ENCODE assay signal across 8 cellular contexts in the genomic region with DNA sequence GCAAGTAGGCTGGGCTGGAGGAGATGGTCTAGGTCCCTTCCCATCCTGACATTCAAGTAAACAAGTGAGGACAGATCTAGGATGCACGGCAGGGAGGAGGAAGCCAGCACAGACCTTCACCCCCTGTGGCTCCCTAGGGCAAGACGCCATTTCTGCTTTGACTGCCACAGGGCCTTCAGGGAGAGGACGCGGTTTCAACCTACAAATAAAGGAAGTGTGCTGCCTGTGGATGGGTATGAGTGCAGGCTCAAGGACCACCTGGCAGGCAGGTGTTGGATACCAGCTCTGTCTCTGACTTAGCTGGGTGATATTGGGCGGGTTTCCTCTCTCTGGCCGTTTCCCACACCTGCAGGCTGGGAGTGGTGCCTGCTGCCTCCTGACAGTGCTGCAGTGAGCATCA. TPM values are rescaled to one million over a fixed set of nuclear protein-coding genes. Genes with fewer than 3 reads are reported as not detected.
DNase-seq lines count a peak whose midpoint lies in the region; ATAC-seq, FAIRE-seq and TF ChIP-seq lines count a peak whose summit lies in the region.

No MANE protein-coding gene starts in this region.

- POLR2A ChIA-PET in HepG2 (lab: Yijun Ruan, JAX), result no interaction called here

- ATAC-seq in Right ventricle myocardium superior (ENCODE audit: poor library complexity), result no peak
- ATAC-seq in left ventricle myocardium superior, result no peak
- no peak for ATAC-seq in HepG2
- ATAC-seq in HG03039 (IDR thresholded peaks at IDR 0.05; ENCODE audit: unreplicated experiment), result no peak
- no peak for ATAC-seq in sciatic nerve

- intact Hi-C loops in Right ventricle myocardium superior (cut with DNase I) (no loop called here), left ventricle myocardium superior (cut with micrococcal nuclease) (no loop called here), HepG2 (cut with micrococcal nuclease; ENCODE audit: unreplicated experiment) (no loop called here), sciatic nerve (cut with DNase I) (no loop called here)

- no TSS peak for BruUV-seq in HepG2 (replicated peaks; lab: Mats Ljungman, UMichigan)

- H3K27me3 ChIP-seq in HepG2 (ENCODE audit: control insufficient read depth in 1 of 2, insufficient read depth in 2 of 2, low read length in 2 of 2) (no peaks in the 10 kb centered on the region), MG63 (no peaks in the 10 kb centered on the region)

- H3K4me3 ChIP-seq in HepG2 (replicated peaks in 1 of 3; ENCODE audit: insufficient read depth in 1 of 3, low read depth in 2 of 3, low read length in 3 of 3), result no peak overlapping the region
- no peak overlapping the region for H3K4me3 ChIP-seq in urinary bladder (ENCODE audit: low read depth, low read length)
- no peak overlapping the region for H3K4me3 ChIP-seq in MG63

- 83% methylated on average over 6 of the region's 6 CpGs for WGBS in HepG2 (ENCODE audit: low lambda C conversion rate)
- 84% methylated on average over 6 of the region's 6 CpGs for WGBS in urinary bladder

- H3K36me3 Mint-ChIP-seq in activated naive CD8-positive, alpha-beta T cell treated with anti-CD3 and anti-CD28 coated beads for 36 hours, result peaks cover 53% of the 10 kb centered on the region

- H3K4me2 ChIP-seq in HepG2 (ENCODE audit: low read depth, low read length), result no peak overlapping the region

- DNase-seq in Right ventricle myocardium superior (peak; percentile 21), left ventricle myocardium superior (no peak), HepG2 (ENCODE audit: low spot score) (no peak), MG63 (no peak), sciatic nerve (ENCODE audit: low spot score) (no peak)
- no peak for DNase-seq in activated naive CD8-positive, alpha-beta T cell treated with anti-CD3 and anti-CD28 coated beads for 36 hours

- TF ChIP-seq EP300 in HepG2 (IDR thresholded peaks at IDR 0.05; ENCODE audit: low read depth in 2 of 2, low read length in 2 of 2) (no peak), HepG2 (CRISPR knock-in tag; IDR thresholded peaks at IDR 0.05; ENCODE audit: borderline replicate concordance) (no peak)

- TF ChIP-seq RAD21 in HepG2 (CRISPR knock-in tag; IDR thresholded peaks at IDR 0.05), result no peak

- peaks cover 99% of the 10 kb centered on the region for H3K79me2 ChIP-seq in HepG2 (ENCODE audit: insufficient read depth, low read length)

- FAIRE-seq in HepG2 (lab: Jason Lieb, UNC), result no peak

- in situ Hi-C loops in HepG2 (cut with HindIII; ENCODE audit: extremely low pct_ligation_motif_present, low pct_unique_long_range_greater_than_20kb), result no loop called here

- H3K27ac ChIP-seq in HepG2 (ENCODE audit: extremely low read length, insufficient read depth, low read length) (peak overlapping the region; percentile 35), urinary bladder (ENCODE audit: low read depth) (peak overlapping the region; percentile 75)

- CTCF ChIA-PET in HepG2 (lab: Yijun Ruan, JAX; ENCODE audit: low intra/inter-chr PET ratio, low total read pairs), result no interaction called here

- H3K36me3 ChIP-seq in HepG2 (replicated peaks in 1 of 2; ENCODE audit: control insufficient read depth in 1 of 2, insufficient read depth in 2 of 2, low read length in 2 of 2), result peaks cover 60 to 93% of the 10 kb centered on the region in 2 experiments
- H3K36me3 ChIP-seq in urinary bladder (ENCODE audit: insufficient read depth), result peaks cover 3% of the 10 kb centered on the region
- peaks cover 54% of the 10 kb centered on the region for H3K36me3 ChIP-seq in MG63

- peaks cover 98% of the 10 kb centered on the region for H4K20me1 ChIP-seq in HepG2 (ENCODE audit: insufficient read depth, low read length)

- TF ChIP-seq CTCF in HepG2 (CRISPR knock-in tag; IDR thresholded peaks at IDR 0.05), result no peak

- no peak overlapping the region for H3K9ac ChIP-seq in HepG2 (ENCODE audit: insufficient read depth, low read depth, low read length)

- H3K4me1 Mint-ChIP-seq in activated naive CD8-positive, alpha-beta T cell treated with anti-CD3 and anti-CD28 coated beads for 36 hours, result peaks cover 89% of the 10 kb centered on the region

- no peak; a peak in 1 of 4 replicates for TF ChIP-seq POLR2A in HepG2 (IDR thresholded peaks at IDR 0.05; ENCODE audit: insufficient read depth in 1 of 2, low read depth in 2 of 2, low read length in 2 of 2)

- H3K9me3 Mint-ChIP-seq in activated naive CD8-positive, alpha-beta T cell treated with anti-CD3 and anti-CD28 coated beads for 36 hours, result no peaks in the 10 kb centered on the region

- H3K4me1 ChIP-seq in HepG2 (ENCODE audit: insufficient read depth, low read length) (peaks cover 100% of the 10 kb centered on the region), urinary bladder (ENCODE audit: insufficient read depth) (peaks cover 3% of the 10 kb centered on the region)

- H2AFZ ChIP-seq in HepG2 (ENCODE audit: low read length), result no peak overlapping the region

- no peak overlapping the region for H3K4me3 Mint-ChIP-seq in activated naive CD8-positive, alpha-beta T cell treated with anti-CD3 and anti-CD28 coated beads for 36 hours

- peak overlapping the region; percentile 58 for H3K27ac Mint-ChIP-seq in activated naive CD8-positive, alpha-beta T cell treated with anti-CD3 and anti-CD28 coated beads for 36 hours

- H3K27me3 Mint-ChIP-seq in activated naive CD8-positive, alpha-beta T cell treated with anti-CD3 and anti-CD28 coated beads for 36 hours, result no peaks in the 10 kb centered on the region

- H3K9me3 ChIP-seq in HepG2 (ENCODE audit: low read length) (no peaks in the 10 kb centered on the region), MG63 (no peaks in the 10 kb centered on the region)

TF ChIP-seq in HepG2, 621 proteins besides CTCF, POLR2A, EP300 and RAD21 (continues in another document):
- TF ChIP-seq ZNF292 (CRISPR knock-in tag; IDR thresholded peaks at IDR 0.05; ENCODE audit: borderline replicate concordance, low read depth) (no peak), POLR2AphosphoS5 (IDR thresholded peaks at IDR 0.05; ENCODE audit: low read depth, low read length) (peak; percentile 45), POLR2AphosphoS2 (IDR thresholded peaks at IDR 0.05; ENCODE audit: low read depth, low read length) (0 out of 2 replicates have a peak, but pooled peaks have one; percentile 50)
- TF ChIP-seq, protein P1, sequence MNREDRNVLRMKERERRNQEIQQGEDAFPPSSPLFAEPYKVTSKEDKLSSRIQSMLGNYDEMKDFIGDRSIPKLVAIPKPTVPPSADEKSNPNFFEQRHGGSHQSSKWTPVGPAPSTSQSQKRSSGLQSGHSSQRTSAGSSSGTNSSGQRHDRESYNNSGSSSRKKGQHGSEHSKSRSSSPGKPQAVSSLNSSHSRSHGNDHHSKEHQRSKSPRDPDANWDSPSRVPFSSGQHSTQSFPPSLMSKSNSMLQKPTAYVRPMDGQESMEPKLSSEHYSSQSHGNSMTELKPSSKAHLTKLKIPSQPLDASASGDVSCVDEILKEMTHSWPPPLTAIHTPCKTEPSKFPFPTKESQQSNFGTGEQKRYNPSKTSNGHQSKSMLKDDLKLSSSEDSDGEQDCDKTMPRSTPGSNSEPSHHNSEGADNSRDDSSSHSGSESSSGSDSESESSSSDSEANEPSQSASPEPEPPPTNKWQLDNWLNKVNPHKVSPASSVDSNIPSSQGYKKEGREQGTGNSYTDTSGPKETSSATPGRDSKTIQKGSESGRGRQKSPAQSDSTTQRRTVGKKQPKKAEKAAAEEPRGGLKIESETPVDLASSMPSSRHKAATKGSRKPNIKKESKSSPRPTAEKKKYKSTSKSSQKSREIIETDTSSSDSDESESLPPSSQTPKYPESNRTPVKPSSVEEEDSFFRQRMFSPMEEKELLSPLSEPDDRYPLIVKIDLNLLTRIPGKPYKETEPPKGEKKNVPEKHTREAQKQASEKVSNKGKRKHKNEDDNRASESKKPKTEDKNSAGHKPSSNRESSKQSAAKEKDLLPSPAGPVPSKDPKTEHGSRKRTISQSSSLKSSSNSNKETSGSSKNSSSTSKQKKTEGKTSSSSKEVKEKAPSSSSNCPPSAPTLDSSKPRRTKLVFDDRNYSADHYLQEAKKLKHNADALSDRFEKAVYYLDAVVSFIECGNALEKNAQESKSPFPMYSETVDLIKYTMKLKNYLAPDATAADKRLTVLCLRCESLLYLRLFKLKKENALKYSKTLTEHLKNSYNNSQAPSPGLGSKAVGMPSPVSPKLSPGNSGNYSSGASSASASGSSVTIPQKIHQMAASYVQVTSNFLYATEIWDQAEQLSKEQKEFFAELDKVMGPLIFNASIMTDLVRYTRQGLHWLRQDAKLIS (CRISPR knock-in tag; IDR thresholded peaks at IDR 0.05), result 0 out of 2 replicates have a peak, but pooled peaks have one; percentile 10

RNA-seq across cellular contexts. Expression of a gene that starts 16.2 kb away (rescaled TPM):
- 41.2 TPM for total RNA-seq in Right ventricle myocardium superior
- 38.5 TPM for total RNA-seq in left ventricle myocardium superior
- total RNA-seq in activated naive CD8-positive, alpha-beta T cell treated with anti-CD3 and anti-CD28 coated beads for 36 hours, result 100 to 1,000 TPM; 105 to 114 TPM
- 54.3 and 125 TPM in 2 replicates for total RNA-seq in HepG2 (2016; rRNA removed; fragmentation: Illumina TruSeq; extraction: Trizol)
- total RNA-seq in HepG2 (2016; cell fraction: cytosol; rRNA removed; fragmentation: Illumina TruSeq; extraction: Trizol; ENCODE audit: low read depth), result 17.1 and 18.0 TPM in 2 replicates
- total RNA-seq in HepG2 (2016; cell fraction: insoluble cytoplasmic fraction; rRNA removed; fragmentation: Illumina TruSeq; extraction: Trizol), result 44.3 and 121 TPM in 2 replicates
- total RNA-seq in HepG2 (2016; cell fraction: membrane; rRNA removed; fragmentation: Illumina TruSeq; extraction: Trizol), result 38.1 and 44.0 TPM in 2 replicates
- 146 and 160 TPM in 2 replicates for total RNA-seq in HepG2 (2016; cell fraction: nucleus; rRNA removed; fragmentation: Illumina TruSeq; extraction: Trizol)
- polyA plus RNA-seq in HepG2 (2011; rRNA removed), result 315 and 423 TPM in 2 replicates
- polyA plus RNA-seq in HepG2 (2011; cell fraction: cytosol; rRNA removed), result 201 and 410 TPM in 2 replicates
- 305 and 663 TPM in 2 replicates for polyA plus RNA-seq in HepG2 (2011; cell fraction: nucleus; rRNA removed)
- polyA plus RNA-seq in HepG2 (2012), result 253 and 372 TPM in 2 replicates
- 10.8 and 11.3 TPM in 2 replicates for polyA plus RNA-seq in HepG2 (2016; cell fraction: cytosol; fragmentation: Illumina TruSeq; extraction: Trizol; ENCODE audit: low read depth)
- 47.5 and 58.0 TPM in 2 replicates for polyA plus RNA-seq in HepG2 (2016; cell fraction: insoluble cytoplasmic fraction; fragmentation: Illumina TruSeq; extraction: Trizol; ENCODE audit: low read depth)
- polyA plus RNA-seq in HepG2 (2016; cell fraction: membrane; fragmentation: Illumina TruSeq; extraction: Trizol; ENCODE audit: low read depth), result 20.7 and 24.0 TPM in 2 replicates
- polyA plus RNA-seq in HepG2 (2016; cell fraction: nucleus; fragmentation: Illumina TruSeq; extraction: Trizol; ENCODE audit: insufficient read depth, low read depth), result 232 and 245 TPM in 2 replicates
- polyA minus RNA-seq in HepG2 (2011; rRNA and poly(A)+ RNA removed; ENCODE audit: low replicate concordance), result 61.9 and 1,182 TPM in 2 replicates
- polyA minus RNA-seq in HepG2 (2011; cell fraction: cytosol; rRNA and poly(A)+ RNA removed), result 204 and 374 TPM in 2 replicates
- 146 and 207 TPM in 2 replicates for polyA minus RNA-seq in HepG2 (2011; cell fraction: nucleus; rRNA and poly(A)+ RNA removed)
- 78.5 TPM for total RNA-seq in urinary bladder
- 56.1 TPM for polyA plus RNA-seq in urinary bladder
- total RNA-seq in MG63 (2014; rRNA removed; shearing (Covaris generic); ENCODE audit: low replicate concordance), result 70.3 and 127 TPM in 2 replicates
- 968 TPM for total RNA-seq in sciatic nerve
